1 cellular context compared by ENCODE assay signal in the genomic region with DNA sequence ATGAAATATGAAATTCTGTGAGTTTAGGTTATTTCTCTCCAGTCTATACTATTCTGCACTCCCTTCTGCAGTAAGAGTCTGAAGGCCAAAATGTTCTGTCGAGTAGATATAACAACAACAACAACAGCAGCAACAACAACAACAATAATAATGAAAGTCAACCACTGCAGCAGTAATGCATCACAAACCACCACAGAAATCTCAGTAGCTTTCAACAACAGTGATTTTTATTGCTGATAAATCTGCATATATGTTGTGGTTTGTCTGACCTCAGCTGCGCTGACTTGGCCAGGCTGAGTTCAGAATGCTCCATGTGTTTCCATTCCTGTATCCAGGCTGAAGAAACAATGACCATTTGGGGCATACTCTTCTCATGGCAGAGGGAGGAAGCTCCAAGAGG.
TF ChIP-seq lines count a peak whose summit lies in the region.

No MANE protein-coding gene starts in this region.

TF ChIP-seq in K562, 482 proteins besides CTCF, POLR2A, EP300 and RAD21:
- no peak for TF ChIP-seq JUND (IDR thresholded peaks at IDR 0.05; ENCODE audit: borderline replicate concordance, low read depth, low read length)
- no peak for TF ChIP-seq JUND (tag; IDR thresholded peaks at IDR 0.05; ENCODE audit: borderline replicate concordance, low read depth, low read length)
- peak; percentile 74 to 82; a peak in 3 of 4 replicates for TF ChIP-seq KDM1A (IDR thresholded peaks at IDR 0.05)
- no peak for TF ChIP-seq KDM5B (IDR thresholded peaks at IDR 0.05; ENCODE audit: insufficient replicate concordance, low read depth, low read length)
